ENCODE assay signal across 19 cellular contexts in genomic region chr12:80056232-80056631, GRCh38. TPM values are rescaled to one million over a fixed set of nuclear protein-coding genes. Genes with fewer than 3 reads are reported as not detected.
A peak's percentile ranks its signal among the peaks of the same experiment; 100 is the strongest.
DNase-seq lines count a peak whose midpoint lies in the region; ATAC-seq, FAIRE-seq and TF ChIP-seq lines count a peak whose summit lies in the region.
"Had no signal": no experiment of that assay in that cellular context is flagged by ENCODE, and none has a peak within 500 bp of the region (broad histone marks: within the 10 kb centered on the region; RNA-seq: fewer than 3 reads in every experiment).

No MANE protein-coding gene starts in this region.

- no peaks in the 10 kb centered on the region for H3K9me3 ChIP-seq in tibial artery
- H3K9me3 ChIP-seq: A549, BE2C had no signal

- DNase-seq in H54 (ENCODE audit: insufficient read length, low spot score) (no peak), cerebellum (ENCODE audit: low spot score) (peak; percentile 17), middle frontal gyrus (ENCODE audit: extremely low spot score, low spot score) (peak; percentile 54), tibial artery (no peak)
- DNase-seq in activated CD4-positive, CD25-positive, alpha-beta regulatory T cell treated with anti-CD3 and anti-CD28 coated beads, Interleukin-2, amount 50 U/mL, for 72 hours: no peak
- DNase-seq: BE2C, DMS53, GF-D8, NCI-H1694 treated with DMSO at 0.1 percent for 48 hours, NCI-H748 treated with DMSO at 0.1 percent for 48 hours, SHP77 treated with DMSO at 0.1 percent for 48 hours had no signal

- H3K36me3 ChIP-seq in tibial artery: no peaks in the 10 kb centered on the region
- H3K36me3 ChIP-seq: BE2C had no signal

- H3K4me3 ChIP-seq in tibial artery: no peak overlapping the region
- H3K4me3 ChIP-seq: A549, SK-N-MC had no signal

- peaks cover 0 to 34% (median 7%) of the 10 kb centered on the region in 4 donors for H3K4me1 ChIP-seq in tibial artery
- H3K4me1 ChIP-seq: A549, BE2C had no signal

- intact Hi-C loops in tibial artery (cut with DNase I; ENCODE audit: low total_unique reads): loop anchor here (10.0 kb wide), 1 partner anchor 121 kb away; the partner anchor contains the start of gene PPP1R12A

- peak; percentile 23 for FAIRE-seq in H54 (lab: Jason Lieb, UNC)
- FAIRE-seq: A549, D721Med, GM19239 had no signal

- H3K27ac ChIP-seq in tibial artery: peak overlapping the region; percentile 8 to 36
- H3K27ac ChIP-seq: A549, RWPE1, SK-N-MC had no signal

- TF ChIP-seq POLR2A in H54 (IDR thresholded peaks at IDR 0.05; ENCODE audit: low read depth, low read length): no peak

- ATAC-seq in HG03342 (IDR thresholded peaks at IDR 0.05; ENCODE audit: unreplicated experiment): no peak
- no peak for ATAC-seq in HG03354 (IDR thresholded peaks at IDR 0.05; ENCODE audit: poor library complexity, severe bottlenecking, unreplicated experiment)
- ATAC-seq: A549 had no signal

- no peaks in the 10 kb centered on the region for H3K27me3 ChIP-seq in tibial artery
- H3K27me3 ChIP-seq: BE2C had no signal

- no peak for TF ChIP-seq CTCF in tibial artery (IDR thresholded peaks at IDR 0.05)

RNA-seq across cellular contexts. Expression of gene OTOGL, which starts 43.1 kb away (rescaled TPM):
- 1.4 TPM for total RNA-seq in cerebellum
- total RNA-seq: MCF 10A had no signal

Comparison
In these comparisons a context has a peak if more than half of its experiments do, and no peak if none do; other contexts are left out.
1. DNase-seq: peak in cerebellum (single experiment) and middle frontal gyrus (single experiment); none in H54 (single experiment), tibial artery (0 of 2) and activated CD4-positive, CD25-positive, alpha-beta regulatory T cell treated with anti-CD3 and anti-CD28 coated beads, Interleukin-2, amount 50 U/mL, for 72 hours (single experiment).